ENCODE assay signal across 10 cellular contexts in the genomic region with DNA sequence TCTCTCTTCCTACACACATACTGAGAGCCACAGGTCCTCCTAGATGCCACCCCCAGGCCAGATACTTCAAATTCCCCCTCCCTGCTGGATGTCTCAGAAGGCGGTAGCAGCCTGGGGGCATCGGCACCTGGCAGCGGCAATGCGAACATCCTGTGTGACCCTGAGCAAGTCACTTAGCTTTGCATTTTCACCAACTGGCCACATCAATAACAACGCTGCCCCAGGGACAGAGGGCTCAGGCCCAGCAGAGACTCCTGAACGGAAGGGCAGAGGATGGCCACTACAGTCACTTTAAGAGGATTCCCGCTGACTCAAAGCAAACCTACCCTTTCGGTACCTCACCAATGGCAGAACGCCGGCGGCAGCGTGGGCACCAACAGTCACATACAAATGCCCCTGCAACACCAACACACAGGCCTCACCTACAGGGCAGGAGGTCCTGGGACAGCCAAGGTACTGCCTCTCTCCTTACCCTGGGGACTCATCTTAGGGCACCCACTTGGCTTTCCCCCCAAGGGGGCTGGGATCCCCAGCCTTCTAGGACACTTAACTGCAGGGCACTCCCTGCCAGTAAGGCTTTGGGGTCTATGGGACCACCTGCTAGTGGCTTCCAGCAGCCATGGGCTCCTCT. TPM values are rescaled to one million over a fixed set of nuclear protein-coding genes. Genes with fewer than 3 reads are reported as not detected.
DNase-seq lines count a peak whose midpoint lies in the region; ATAC-seq, FAIRE-seq and TF ChIP-seq lines count a peak whose summit lies in the region.
"Had no signal": no experiment of that assay in that cellular context is flagged by ENCODE, and none has a peak within 500 bp of the region (broad histone marks: within the 10 kb centered on the region; RNA-seq: fewer than 3 reads in every experiment).

No MANE protein-coding gene starts in this region.

- H3K14ac ChIP-seq in mesenchymal stem cell (ENCODE audit: low read length in 2 of 2), result no peak overlapping the region

- no peak overlapping the region for H3K18ac ChIP-seq in mesenchymal stem cell (ENCODE audit: low read depth in 1 of 2, low read length in 2 of 2)

- H3K9me3 ChIP-seq in mesenchymal stem cell (ENCODE audit: control insufficient read depth, low read length) (no peaks in the 10 kb centered on the region), subcutaneous abdominal adipose tissue (ENCODE audit: control insufficient read depth in 5 of 5, low read length in 5 of 5) (no peaks in the 10 kb centered on the region)
- H3K9me3 ChIP-seq: neutrophil had no signal

- H3K9ac ChIP-seq in mesenchymal stem cell (ENCODE audit: low read length) (peak overlapping the region; percentile 41), subcutaneous abdominal adipose tissue (ENCODE audit: low read length in 5 of 5) (peak overlapping the region in 1 of 5 donors; percentile 12)

- FAIRE-seq in HTR-8/SVneo (lab: Jason Lieb, UNC), result no peak

- H3K4me3 ChIP-seq in brain microvascular endothelial cell (ENCODE audit: low read depth, low read length) (peak overlapping the region; percentile 45), mesenchymal stem cell (ENCODE audit: insufficient read depth in 1 of 2, low read depth in 1 of 2, low read length in 2 of 2) (peak overlapping the region in 1 of 2 experiments; percentile 70), subcutaneous abdominal adipose tissue (ENCODE audit: low read depth in 1 of 5, low read length in 5 of 5) (peak overlapping the region; percentile 33 to 67 (median 59))

- H2AK5ac ChIP-seq in mesenchymal stem cell (ENCODE audit: low read length, severe bottlenecking), result no peak overlapping the region

- H3K27ac ChIP-seq in brain microvascular endothelial cell (no peak overlapping the region), mesenchymal stem cell (ENCODE audit: low read length, poor library complexity, severe bottlenecking) (no peak overlapping the region), subcutaneous abdominal adipose tissue (ENCODE audit: low read depth, low read length) (no peak overlapping the region)
- H3K27ac ChIP-seq: neutrophil had no signal

- no peak overlapping the region for H4K8ac ChIP-seq in mesenchymal stem cell (ENCODE audit: low read length)

- peaks cover 69% of the 10 kb centered on the region for H3K27me3 Mint-ChIP-seq in activated T-cell treated with anti-CD3 and anti-CD28 coated beads, Interleukin-2, amount 50 U/mL, for 4 hours (ENCODE audit: low read depth)
- peaks cover 60% of the 10 kb centered on the region for H3K27me3 Mint-ChIP-seq in activated T-cell treated with anti-CD3 and anti-CD28 coated beads, Interleukin-2, amount 50 U/mL, for 72 hours (ENCODE audit: low read depth)

- TF ChIP-seq CTCF in brain microvascular endothelial cell (IDR thresholded peaks at IDR 0.05; ENCODE audit: low read depth, low read length, missing control alignments), result no peak

- no peak overlapping the region for H2BK120ac ChIP-seq in mesenchymal stem cell (ENCODE audit: low read depth, low read length)

- no peak overlapping the region for H4K91ac ChIP-seq in mesenchymal stem cell (ENCODE audit: low read length)

- H3K9me3 Mint-ChIP-seq in activated T-cell treated with anti-CD3 and anti-CD28 coated beads, Interleukin-2, amount 50 U/mL, for 4 hours, result no peaks in the 10 kb centered on the region
- no peaks in the 10 kb centered on the region for H3K9me3 Mint-ChIP-seq in activated T-cell treated with anti-CD3 and anti-CD28 coated beads, Interleukin-2, amount 50 U/mL, for 72 hours

- H2BK12ac ChIP-seq in mesenchymal stem cell (ENCODE audit: low read length in 2 of 2), result no peak overlapping the region

- no peak overlapping the region for H3K4me3 Mint-ChIP-seq in activated T-cell treated with anti-CD3 and anti-CD28 coated beads, Interleukin-2, amount 50 U/mL, for 4 hours
- peak overlapping the region in 1 of 2 donors; percentile 67 for H3K4me3 Mint-ChIP-seq in activated T-cell treated with anti-CD3 and anti-CD28 coated beads, Interleukin-2, amount 50 U/mL, for 72 hours

- H3K4me1 Mint-ChIP-seq in activated T-cell treated with anti-CD3 and anti-CD28 coated beads, Interleukin-2, amount 50 U/mL, for 4 hours (ENCODE audit: low read depth), result peaks cover 9% of the 10 kb centered on the region
- H3K4me1 Mint-ChIP-seq in activated T-cell treated with anti-CD3 and anti-CD28 coated beads, Interleukin-2, amount 50 U/mL, for 72 hours (ENCODE audit: low read depth), result peaks cover 11% of the 10 kb centered on the region

- H3K36me3 Mint-ChIP-seq in activated T-cell treated with anti-CD3 and anti-CD28 coated beads, Interleukin-2, amount 50 U/mL, for 4 hours (ENCODE audit: insufficient read depth), result no peaks in the 10 kb centered on the region
- no peaks in the 10 kb centered on the region for H3K36me3 Mint-ChIP-seq in activated T-cell treated with anti-CD3 and anti-CD28 coated beads, Interleukin-2, amount 50 U/mL, for 72 hours (ENCODE audit: insufficient read depth in 2 of 2)

- no peak for ATAC-seq in activated T-cell treated with anti-CD3 and anti-CD28 coated beads, Interleukin-2, amount 50 U/mL, for 4 hours
- ATAC-seq in activated T-cell treated with anti-CD3 and anti-CD28 coated beads, Interleukin-2, amount 50 U/mL, for 72 hours (replicated peaks in 1 of 2), result no peak
- ATAC-seq in GM18867 (IDR thresholded peaks at IDR 0.05; ENCODE audit: unreplicated experiment), result no peak

- no peak overlapping the region for H3K4ac ChIP-seq in mesenchymal stem cell (ENCODE audit: low read depth in 1 of 2, low read length in 2 of 2)

- no peak overlapping the region for H2AFZ ChIP-seq in mesenchymal stem cell (ENCODE audit: low read depth, low read length)

- 35% methylated on average over 12 of the region's 12 CpGs for WGBS in mesenchymal stem cell

- no peaks in the 10 kb centered on the region for H3K36me3 ChIP-seq in brain microvascular endothelial cell (replicated peaks)
- no peaks in the 10 kb centered on the region for H3K36me3 ChIP-seq in mesenchymal stem cell (ENCODE audit: control insufficient read depth in 1 of 2, insufficient read depth in 2 of 2, low read depth in 1 of 2, low read length in 2 of 2)
- no peaks in the 10 kb centered on the region for H3K36me3 ChIP-seq in subcutaneous abdominal adipose tissue (ENCODE audit: control insufficient read depth in 5 of 5, insufficient read depth in 5 of 5, low read length in 5 of 5)
- H3K36me3 ChIP-seq: neutrophil had no signal

- H3K27ac Mint-ChIP-seq in activated T-cell treated with anti-CD3 and anti-CD28 coated beads, Interleukin-2, amount 50 U/mL, for 72 hours, result no peak overlapping the region

- H3K4me2 ChIP-seq in mesenchymal stem cell (ENCODE audit: low read length, poor library complexity, severe bottlenecking), result no peak overlapping the region

- H2BK15ac ChIP-seq in mesenchymal stem cell (ENCODE audit: low read depth, poor library complexity, severe bottlenecking), result no peak overlapping the region

- no peak overlapping the region for H3K23ac ChIP-seq in mesenchymal stem cell (ENCODE audit: low read length in 2 of 2)

- H2BK5ac ChIP-seq in mesenchymal stem cell (ENCODE audit: low read depth, low read length, poor library complexity, severe bottlenecking), result no peak overlapping the region

- H3K4me1 ChIP-seq in mesenchymal stem cell (ENCODE audit: control insufficient read depth, insufficient read depth, low read depth, low read length) (peaks cover 12% of the 10 kb centered on the region), subcutaneous abdominal adipose tissue (ENCODE audit: control insufficient read depth in 5 of 5, insufficient read depth in 5 of 5, low read length in 5 of 5) (peaks cover 3 to 43% (median 27%) of the 10 kb centered on the region in 5 donors)

- peak; percentile 2 for DNase-seq in activated T-cell treated with anti-CD3 and anti-CD28 coated beads, Interleukin-2, amount 50 U/mL, for 4 hours
- no peak for DNase-seq in activated T-cell treated with anti-CD3 and anti-CD28 coated beads, Interleukin-2, amount 50 U/mL, for 72 hours
- DNase-seq in brain microvascular endothelial cell (no peak), mesenchymal stem cell (no peak), HTR-8/SVneo (ENCODE audit: insufficient read length, low spot score) (no peak), cerebellar nuclear complex (lab: John Stamatoyannopoulos, UW) (no peak)
- DNase-seq: NCI-H446 treated with DMSO at 0.1 percent for 48 hours had no signal

- no peaks in the 10 kb centered on the region for H3K79me1 ChIP-seq in mesenchymal stem cell (replicated peaks; ENCODE audit: low read length, poor library complexity, severe bottlenecking)

- in situ Hi-C loops in brain microvascular endothelial cell (cut with HindIII; ENCODE audit: low pct_ligation_motif_present, low sequenced_read_pairs), result no loop called here

- H3K27me3 ChIP-seq in brain microvascular endothelial cell (replicated peaks) (peaks cover 43% of the 10 kb centered on the region), mesenchymal stem cell (ENCODE audit: control insufficient read depth in 1 of 2, insufficient read depth in 1 of 2, low read length in 2 of 2) (peaks cover 69 to 90% of the 10 kb centered on the region in 2 experiments), subcutaneous abdominal adipose tissue (ENCODE audit: control insufficient read depth in 5 of 5, insufficient read depth in 4 of 5, low read length in 5 of 5) (peaks cover 22 to 48% (median 44%) of the 10 kb centered on the region in 5 donors)

RNA-seq across cellular contexts. Expression of gene LMO1, which starts 1.6 kb away (rescaled TPM):
- not detected for total RNA-seq in activated T-cell treated with anti-CD3 and anti-CD28 coated beads, Interleukin-2, amount 50 U/mL, for 4 hours
- total RNA-seq in activated T-cell treated with anti-CD3 and anti-CD28 coated beads, Interleukin-2, amount 50 U/mL, for 72 hours, result under 1 TPM in 1 of 2 donors, not detected in 1; 0.32 TPM
- polyA plus RNA-seq in mesenchymal stem cell (2013, experiment 1 of 2), result not detected
- not detected for polyA plus RNA-seq in mesenchymal stem cell (2013, experiment 2 of 2)
